ENCODE assay signal across 19 cellular contexts in the genomic region with DNA sequence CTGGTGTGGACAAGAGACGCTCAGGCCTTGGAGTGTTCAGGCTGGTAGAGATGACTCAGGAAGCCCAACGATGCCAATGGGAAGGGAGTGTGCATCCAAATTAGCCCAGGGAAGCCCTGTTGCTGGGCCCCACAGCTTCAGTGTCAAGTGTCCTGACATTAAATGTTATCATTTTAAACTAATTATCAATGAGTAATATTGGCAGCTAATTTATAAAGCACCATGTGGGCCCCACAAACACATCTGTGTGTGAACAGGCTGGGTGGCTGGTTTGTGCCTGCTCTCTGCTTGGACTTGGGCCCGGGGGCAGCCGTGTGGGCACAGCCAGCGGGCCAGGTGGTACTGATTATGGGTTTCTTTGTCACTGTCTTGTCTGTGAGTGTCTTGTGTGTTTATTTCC. TPM values are rescaled to one million over a fixed set of nuclear protein-coding genes. Genes with fewer than 3 reads are reported as not detected.
"Had no signal": no experiment of that assay in that cellular context is flagged by ENCODE, and none has a peak within 500 bp of the region (broad histone marks: within the 10 kb centered on the region; RNA-seq: fewer than 3 reads in every experiment).

No MANE protein-coding gene starts in this region.

- DNase-seq: activated CD4-positive, alpha-beta T cell treated with anti-CD3 and anti-CD28 coated beads for 1 hour; activated CD4-positive, alpha-beta T cell treated with anti-CD3 and anti-CD28 coated beads, Interleukin-2, amount 50 U/mL, for 48 hours; activated naive CD4-positive, alpha-beta T cell; activated naive CD8-positive, alpha-beta T cell treated with anti-CD3 and anti-CD28 coated beads for 36 hours; amniotic stem cell; caudate nucleus; dorsolateral prefrontal cortex; nucleus accumbens; sigmoid colon; stimulated activated CD4-positive, alpha-beta T cell treated with anti-CD3 and anti-CD28 coated beads, Interleukin-4, amount 100 ng/mL, for 4 hours; T-helper 17 cell; upper lobe of right lung; WERI-Rb-1 had no signal

- H3K9me3 ChIP-seq: sigmoid colon, thoracic aorta, upper lobe of right lung had no signal

- H3K4me3 ChIP-seq: dorsolateral prefrontal cortex, sigmoid colon, thoracic aorta, upper lobe of right lung had no signal

- H3K27me3 ChIP-seq: dorsolateral prefrontal cortex, sigmoid colon, upper lobe of right lung had no signal

- ATAC-seq: activated T-helper 17 cell treated with anti-CD3 and anti-CD28 coated beads, Interleukin-2, amount 50 U/mL, for 72 hours; left lobe of liver; natural killer cell treated with Interleukin-12 subunit alpha and Interleukin-12 subunit beta and Interleukin-15 and Interleukin-18, amount 100 ng/mL, for 72 hours; stimulated activated memory B cell treated with anti-CD40 and anti-IgM and Interleukin-4, amounts not matched to agents 10 μg/mL and 1 μg/mL and 100 μg/mL, for 72 hours; T-helper 17 cell; upper lobe of right lung had no signal

- H3K27ac ChIP-seq: dorsolateral prefrontal cortex, epithelial cell of prostate, sigmoid colon, thoracic aorta, upper lobe of right lung, WERI-Rb-1 had no signal

- H3K4me1 ChIP-seq: sigmoid colon, upper lobe of right lung had no signal

- H3K36me3 ChIP-seq: sigmoid colon, thoracic aorta, upper lobe of right lung, WERI-Rb-1 had no signal

RNA-seq across cellular contexts. Expression of a gene that starts 15.0 kb away (rescaled TPM):
- total RNA-seq: natural killer cell treated with Interleukin-12 subunit alpha and Interleukin-12 subunit beta and Interleukin-15 and Interleukin-18, amount 100 ng/mL, for 72 hours had no signal
